ENCODE assay signal across 9 cellular contexts in genomic region chr6:54718541-54719023, GRCh38.
DNase-seq lines count a peak whose midpoint lies in the region; ATAC-seq, FAIRE-seq and TF ChIP-seq lines count a peak whose summit lies in the region.
"Had no signal": no experiment of that assay in that cellular context is flagged by ENCODE, and none has a peak within 500 bp of the region (broad histone marks: within the 10 kb centered on the region; RNA-seq: fewer than 3 reads in every experiment).

No MANE protein-coding gene starts in this region.

- peak overlapping the region; percentile 75 for H3K4me2 ChIP-seq in keratinocyte (ENCODE audit: control insufficient read depth, extremely low read depth, insufficient read depth, low read depth, low read length)

- H3K36me3 Mint-ChIP-seq in activated CD8-positive, alpha-beta T cell treated with anti-CD3 and anti-CD28 coated beads for 36 hours (ENCODE audit: low read depth): no peaks in the 10 kb centered on the region

- H2AFZ ChIP-seq in keratinocyte (ENCODE audit: control insufficient read depth, low read length): peak overlapping the region; percentile 69

- H3K27me3 Mint-ChIP-seq in activated CD8-positive, alpha-beta T cell treated with anti-CD3 and anti-CD28 coated beads for 36 hours: no peaks in the 10 kb centered on the region

- H3K4me1 Mint-ChIP-seq in activated CD8-positive, alpha-beta T cell treated with anti-CD3 and anti-CD28 coated beads for 36 hours (ENCODE audit: low read depth): no peaks in the 10 kb centered on the region

- no peaks in the 10 kb centered on the region for H4K20me1 ChIP-seq in keratinocyte (ENCODE audit: control insufficient read depth, extremely low read depth, insufficient read depth, low read length)

- CTCF ChIA-PET in activated CD8-positive, alpha-beta T cell treated with anti-CD3 and anti-CD28 coated beads for 36 hours (lab: Charles Lee): interaction anchor here (0.6 to 2.8 kb wide), 11 partner anchors 10 to 732 kb away, joined by 3 to 15 read pairs (median 3); no protein-coding TSS in a partner anchor

- H3K27me3 ChIP-seq in keratinocyte (ENCODE audit: control insufficient read depth, extremely low read depth, insufficient read depth, low read length) (no peaks in the 10 kb centered on the region), gastroesophageal sphincter (no peaks in the 10 kb centered on the region)
- H3K27me3 ChIP-seq: cardiac muscle cell had no signal

- no peak for TF ChIP-seq EP300 in gastroesophageal sphincter (IDR thresholded peaks at IDR 0.05)

- H3K4me1 ChIP-seq in keratinocyte (ENCODE audit: control insufficient read depth, extremely low read depth, insufficient read depth, low read length) (peaks cover 18% of the 10 kb centered on the region), gastroesophageal sphincter (no peaks in the 10 kb centered on the region)

- no peak overlapping the region for H3K27ac Mint-ChIP-seq in activated CD8-positive, alpha-beta T cell treated with anti-CD3 and anti-CD28 coated beads for 36 hours

- H3K79me2 ChIP-seq in keratinocyte (ENCODE audit: control insufficient read depth, insufficient read depth, low read length): no peaks in the 10 kb centered on the region

- WGBS in gastroesophageal sphincter (ENCODE audit: low coverage in 1 of 2), 2 donors: 69 to 72% methylated on average over 6 of the region's 6 CpGs

- intact Hi-C loops in activated CD8-positive, alpha-beta T cell treated with anti-CD3 and anti-CD28 coated beads for 36 hours (cut with micrococcal nuclease): no loop called here

- no peak overlapping the region for H3K4me3 Mint-ChIP-seq in activated CD8-positive, alpha-beta T cell treated with anti-CD3 and anti-CD28 coated beads for 36 hours

- H3K9me3 Mint-ChIP-seq in activated CD8-positive, alpha-beta T cell treated with anti-CD3 and anti-CD28 coated beads for 36 hours: no peaks in the 10 kb centered on the region

- H3K36me3 ChIP-seq in keratinocyte (ENCODE audit: control insufficient read depth in 2 of 2, extremely low read depth in 1 of 2, insufficient read depth in 2 of 2, low read length in 2 of 2): no peaks in the 10 kb centered on the region
- H3K36me3 ChIP-seq in gastroesophageal sphincter: no peaks in the 10 kb centered on the region
- H3K36me3 ChIP-seq: cardiac muscle cell had no signal

- POLR2A ChIA-PET in activated CD8-positive, alpha-beta T cell treated with anti-CD3 and anti-CD28 coated beads for 36 hours (lab: Charles Lee): no interaction called here

- dilution Hi-C loops in keratinocyte (cut with MboI; ENCODE audit: extremely low pct_ligation_motif_present, low sequenced_read_pairs): no loop called here

- FAIRE-seq in keratinocyte (lab: Jason Lieb, UNC): peak; percentile 29

- no peak overlapping the region for H3K9ac ChIP-seq in keratinocyte (ENCODE audit: control insufficient read depth, extremely low read depth, insufficient read depth, low read length)

- H3K27ac ChIP-seq in keratinocyte (ENCODE audit: control insufficient read depth, insufficient read depth, low read length) (peak overlapping the region; percentile 34), gastroesophageal sphincter (no peak overlapping the region)
- H3K27ac ChIP-seq: cardiac muscle cell had no signal

- H3K9me3 ChIP-seq in keratinocyte (ENCODE audit: control insufficient read depth, low read depth, low read length) (no peaks in the 10 kb centered on the region), gastroesophageal sphincter (no peaks in the 10 kb centered on the region)

- no peaks in the 10 kb centered on the region for H3K9me1 ChIP-seq in keratinocyte (ENCODE audit: control insufficient read depth, extremely low read depth, insufficient read depth, low read length)

- H3K4me3 ChIP-seq in keratinocyte (ENCODE audit: control insufficient read depth in 2 of 3, extremely low read depth in 1 of 3, insufficient read depth in 2 of 3, low read depth in 1 of 3, low read length in 3 of 3): peak overlapping the region in 1 of 3 experiments; percentile 51
- H3K4me3 ChIP-seq in gastroesophageal sphincter: no peak overlapping the region
- H3K4me3 ChIP-seq: cardiac muscle cell had no signal

- no peak for TF ChIP-seq POLR2A in gastroesophageal sphincter (IDR thresholded peaks at IDR 0.05)

- no peak for ATAC-seq in activated CD8-positive, alpha-beta T cell treated with anti-CD3 and anti-CD28 coated beads for 36 hours
- ATAC-seq in gastroesophageal sphincter (no peak), GM21825 (IDR thresholded peaks at IDR 0.05; ENCODE audit: unreplicated experiment) (no peak)

- TF ChIP-seq CTCF in keratinocyte (optimal IDR thresholded peaks at IDR 0.05 in 1 of 3, IDR thresholded peaks at IDR 0.05 in 1 of 3, conservative IDR thresholded peaks at IDR 0.05 in 1 of 3; ENCODE audit: extremely low read depth in 1 of 3, insufficient read depth in 2 of 3, low read length in 3 of 3) (no peak), gastroesophageal sphincter (IDR thresholded peaks at IDR 0.05) (no peak)
- TF ChIP-seq CTCF in activated CD8-positive, alpha-beta T cell treated with anti-CD3 and anti-CD28 coated beads for 36 hours (IDR thresholded peaks at IDR 0.05): no peak

- DNase-seq in COR-L47 (lab: John Stamatoyannopoulos, UW) (peak; percentile 90), NCI-H1417 (lab: John Stamatoyannopoulos, UW) (peak; percentile 46 to 98 (median 86)), NCI-H748 treated with DMSO at 0.1 percent for 48 hours (lab: John Stamatoyannopoulos, UW) (peak; percentile 100), keratinocyte (ENCODE audit: low read depth, low spot score) (no peak), SW 1271 (lab: John Stamatoyannopoulos, UW) (no peak)
- DNase-seq in activated CD8-positive, alpha-beta T cell treated with anti-CD3 and anti-CD28 coated beads for 36 hours: no peak

Comparison
In these comparisons a context has a peak if more than half of its experiments do, and no peak if none do; other contexts are left out.
1. DNase-seq: peak in COR-L47 (single experiment), NCI-H1417 (3 of 3) and NCI-H748 treated with DMSO at 0.1 percent for 48 hours (single experiment); none in keratinocyte (single experiment), SW 1271 (0 of 2) and activated CD8-positive, alpha-beta T cell treated with anti-CD3 and anti-CD28 coated beads for 36 hours (single experiment).